In genomic region chr20:57951549-57951948, GRCh38 we compare ENCODE assay signal across 4 cellular contexts.
"Had no signal": no experiment of that assay in that cellular context is flagged by ENCODE, and none has a peak within 500 bp of the region (broad histone marks: within the 10 kb centered on the region; RNA-seq: fewer than 3 reads in every experiment).

No MANE protein-coding gene starts in this region.

- H3K4me3 ChIP-seq: GM23338, HAP-1 had no signal

- H3K9me3 ChIP-seq: HAP-1 had no signal

- H3K36me3 ChIP-seq: HAP-1 had no signal

- H3K4me2 ChIP-seq: GM23338 had no signal

- H3K4me1 ChIP-seq: HAP-1 had no signal

- DNase-seq: H7, KBM-7 had no signal

- H2AFZ ChIP-seq: GM23338 had no signal
